20 cellular contexts compared by ENCODE assay signal in the genomic region with DNA sequence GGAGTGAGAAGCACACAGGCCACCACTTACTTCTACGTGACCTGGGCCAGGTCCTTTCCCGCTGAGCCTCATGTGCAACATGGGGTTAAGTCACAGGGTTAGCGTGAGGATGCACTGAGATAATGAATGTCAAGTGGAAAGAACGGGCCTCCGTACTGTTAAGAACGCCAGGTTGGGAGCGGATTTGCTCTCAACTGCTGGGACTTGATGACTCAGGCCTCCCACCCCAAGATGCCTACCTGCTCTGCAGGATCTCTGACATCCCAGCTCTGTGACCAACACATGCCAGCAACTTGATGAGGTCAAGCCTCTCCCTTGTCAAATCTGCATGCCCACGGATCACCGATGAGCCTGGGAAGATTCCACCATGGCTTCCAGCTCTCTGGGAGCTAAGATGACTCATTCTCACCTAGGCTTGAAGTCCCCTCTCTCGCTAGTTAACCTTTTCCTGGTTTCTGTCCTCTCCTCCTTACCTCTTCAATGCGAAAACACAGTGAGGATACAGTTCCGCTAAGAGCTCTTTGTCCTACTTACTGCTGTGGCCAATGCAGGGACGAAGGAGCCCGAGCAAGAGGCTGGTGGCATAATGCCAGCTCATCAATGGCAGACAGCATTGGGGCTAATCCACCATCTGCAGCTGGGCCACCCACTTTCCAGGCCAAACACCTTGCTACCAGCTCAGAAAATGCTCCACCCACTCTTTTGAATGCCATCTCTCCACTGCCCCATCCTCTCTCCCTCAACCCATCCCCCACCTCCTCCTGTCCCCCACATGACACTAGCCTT.
DNase-seq lines count a peak whose midpoint lies in the region; ATAC-seq and TF ChIP-seq lines count a peak whose summit lies in the region.
"Had no signal": no experiment of that assay in that cellular context is flagged by ENCODE, and none has a peak within 500 bp of the region (broad histone marks: within the 10 kb centered on the region; RNA-seq: fewer than 3 reads in every experiment).

No MANE protein-coding gene starts in this region.

- ATAC-seq in HG03095 (IDR thresholded peaks at IDR 0.05; ENCODE audit: unreplicated experiment) (no peak), GM21360 (IDR thresholded peaks at IDR 0.05; ENCODE audit: unreplicated experiment) (no peak)
- ATAC-seq: HepG2 had no signal

- no peaks in the 10 kb centered on the region for H3K79me2 ChIP-seq in osteoblast (ENCODE audit: insufficient read depth, low read length)

- H3K27me3 ChIP-seq in osteoblast (ENCODE audit: insufficient read depth, low read length): peaks cover 31% of the 10 kb centered on the region
- H3K27me3 ChIP-seq: MG63 had no signal

- no peaks in the 10 kb centered on the region for H3K4me1 ChIP-seq in osteoblast (ENCODE audit: insufficient read depth, low read length)

- H3K4me3 ChIP-seq in epithelial cell of esophagus (ENCODE audit: low read length): no peak overlapping the region
- no peak overlapping the region for H3K4me3 ChIP-seq in osteoblast (ENCODE audit: insufficient read depth, low read length)
- H3K4me3 ChIP-seq: HAP-1, MG63 had no signal

- POLR2A ChIA-PET in HEK293T (lab: Yijun Ruan, JAX): interaction anchor here (0.6 to 2.1 kb wide), 9 partner anchors 10 to 18 kb away, joined by 3 to 12 read pairs (median 5); no protein-coding TSS in a partner anchor

- no peak overlapping the region for H3K27ac ChIP-seq in osteoblast (ENCODE audit: low read depth, low read length)

- no peak overlapping the region for H2AFZ ChIP-seq in osteoblast (ENCODE audit: low read length)

- no peaks in the 10 kb centered on the region for H4K20me1 ChIP-seq in osteoblast (ENCODE audit: insufficient read depth, low read length)

- TF ChIP-seq CTCF in epithelial cell of esophagus (IDR thresholded peaks at IDR 0.05; ENCODE audit: insufficient read depth, low read depth, low read length, missing control alignments) (no peak), osteoblast (IDR thresholded peaks at IDR 0.05; ENCODE audit: extremely low read depth, low read depth, low read length) (no peak)

- H3K36me3 ChIP-seq in osteoblast (ENCODE audit: insufficient read depth, low read length): no peaks in the 10 kb centered on the region
- H3K36me3 ChIP-seq: HAP-1, MG63 had no signal

- no peak for DNase-seq in HEK293T (ENCODE audit: extremely low spot score)
- peak; percentile 3 for DNase-seq in NCI-H2227 treated with DMSO at 0.1 percent for 48 hours (lab: John Stamatoyannopoulos, UW)
- DNase-seq in epithelial cell of esophagus (ENCODE audit: low read depth): peak; percentile 8
- DNase-seq in osteoblast (ENCODE audit: insufficient read length, low spot score, missing footprints): peak; percentile 53
- DNase-seq in DMS 273 (lab: John Stamatoyannopoulos, UW; ENCODE audit: unreplicated experiment): no peak
- DNase-seq: AML-193; COR-L47; MG63; NCI-H1092; NCI-H146; NCI-H2081; NCI-H226; NCI-H526 treated with DMSO at 0.1 percent for 48 hours; NK-92 treated with Interleukin-12 subunit alpha and Interleukin-12 subunit beta, amount 100 ng/mL, for 24 hours; OCI-M1; SIG-M5 had no signal

- CTCF ChIA-PET in HEK293T (lab: Yijun Ruan, JAX): interaction anchor here (0.8 to 1.1 kb wide), 2 partner anchors 9 to 125 kb away, joined by 3 read pairs; no protein-coding TSS in a partner anchor

- no peaks in the 10 kb centered on the region for H3K9me3 ChIP-seq in osteoblast (ENCODE audit: low read depth, low read length)
- H3K9me3 ChIP-seq: HAP-1, MG63 had no signal

- no peak overlapping the region for H3K4me2 ChIP-seq in osteoblast (ENCODE audit: insufficient read depth, low read length)

TF ChIP-seq in HEK293T, 16 proteins besides CTCF, POLR2A, EP300 and RAD21:
- no peak for TF ChIP-seq SUZ12 (IDR thresholded peaks at IDR 0.05)
- TF ChIP-seq FOXK2 (IDR thresholded peaks at IDR 0.05): no peak
- no peak for TF ChIP-seq ZNF384 (IDR thresholded peaks at IDR 0.05)
- peak; percentile 82; the same call in 1 of the 2 replicates for TF ChIP-seq ARNT (IDR thresholded peaks at IDR 0.05)
TF ChIP-seq in HEK293T: peak in this region for 1.

Comparison
In these comparisons a context has a peak if more than half of its experiments do, and no peak if none do; other contexts are left out.
1. DNase-seq: peak in NCI-H2227 treated with DMSO at 0.1 percent for 48 hours (single experiment), epithelial cell of esophagus (single experiment) and osteoblast (single experiment); none in HEK293T (single experiment) and DMS 273 (single experiment).